In genomic region chr9:77433675-77434445, GRCh38 we compare ENCODE assay signal across 8 cellular contexts.
DNase-seq lines count a peak whose midpoint lies in the region; ATAC-seq and TF ChIP-seq lines count a peak whose summit lies in the region.

No MANE protein-coding gene starts in this region.

- H3K27ac Mint-ChIP-seq in activated naive CD8-positive, alpha-beta T cell treated with anti-CD3 and anti-CD28 coated beads for 36 hours = no peak overlapping the region

- H3K36me3 Mint-ChIP-seq in activated naive CD8-positive, alpha-beta T cell treated with anti-CD3 and anti-CD28 coated beads for 36 hours = no peaks in the 10 kb centered on the region

- 54 to 63% (median 58%) methylated on average over 21 of the region's 21 CpGs for WGBS in heart left ventricle, 4 donors
- WGBS in prostate gland = 70% methylated on average over 21 of the region's 21 CpGs

- no peak overlapping the region for H3K4me3 Mint-ChIP-seq in activated naive CD8-positive, alpha-beta T cell treated with anti-CD3 and anti-CD28 coated beads for 36 hours

- TF ChIP-seq CTCF in HL-60 (IDR thresholded peaks at IDR 0.05; ENCODE audit: insufficient read depth, low read length) (peak; percentile 98), PC-3 (conservative IDR thresholded peaks at IDR 0.05; ENCODE audit: low read depth, low read length) (peak; percentile 94), heart left ventricle (IDR thresholded peaks at IDR 0.05) (peak; percentile 84 to 98 (median 92)), prostate gland (IDR thresholded peaks at IDR 0.05) (peak; percentile 68 to 93 (median 80))

- intact Hi-C loops in PC-3 (cut with micrococcal nuclease) = loop anchor here (1.0 to 2.0 kb wide), 4 partner anchors 55 to 331 kb away; partner anchors contain the start of gene GNA14
- intact Hi-C loops in heart left ventricle (cut with DNase I) = loop anchor here in 8 of 10 donors (2.0 to 10.0 kb wide), 5 partner anchors 317 to 603 kb away; partner anchors contain the start of gene GNAQ (in 5 of the 8)
- intact Hi-C loops in prostate gland (cut with DNase I) = loop anchor here (2.0 to 10.0 kb wide), 4 partner anchors 319 to 688 kb away; no protein-coding TSS in a partner anchor

- no peaks in the 10 kb centered on the region for H3K9me2 ChIP-seq in PC-3 (replicated peaks; ENCODE audit: low read length)

- peak overlapping the region; percentile 31; the same call in 1 of the 2 replicates for H2AFZ ChIP-seq in PC-3 (ENCODE audit: low read length)

- ATAC-seq in GM19438 (IDR thresholded peaks at IDR 0.05; ENCODE audit: low read depth, unreplicated experiment) (peak; percentile 89), PC-3 (peak; percentile 98), heart left ventricle (peak; percentile 68 to 89 (median 82))

- DNase-seq in DMS 273 treated with DMSO at 0.1 percent for 48 hours (lab: John Stamatoyannopoulos, UW) = peak; percentile 3
- DNase-seq in HL-60 (ENCODE audit: low read depth in 1 of 2, low spot score in 1 of 2) = peak; percentile 44 to 61
- peak; percentile 64 for DNase-seq in PC-3
- DNase-seq in activated naive CD8-positive, alpha-beta T cell treated with anti-CD3 and anti-CD28 coated beads for 36 hours = peak; percentile 40
- peak; percentile 45 to 74 (median 52) for DNase-seq in heart left ventricle
- DNase-seq in prostate gland (ENCODE audit: low spot score) = peak; percentile 58
- no peak for DNase-seq in cerebellar nuclear complex (lab: John Stamatoyannopoulos, UW)

- POLR2A ChIA-PET in PC-3 (lab: Charles Lee; ENCODE audit: unreplicated experiment) = no interaction called here

- H4K20me1 ChIP-seq in PC-3 (ENCODE audit: low read length) = no peaks in the 10 kb centered on the region

- no TSS peak for BruUV-seq in PC-3 (replicated peaks; lab: Mats Ljungman, UMichigan)

- no peaks in the 10 kb centered on the region for H3K4me1 Mint-ChIP-seq in activated naive CD8-positive, alpha-beta T cell treated with anti-CD3 and anti-CD28 coated beads for 36 hours

- no peak overlapping the region for H3K4me3 ChIP-seq in HL-60 (replicated peaks; ENCODE audit: insufficient read depth, low read length)
- no peak overlapping the region for H3K4me3 ChIP-seq in PC-3 (ENCODE audit: low read length)
- H3K4me3 ChIP-seq in heart left ventricle = no peak overlapping the region
- no peak overlapping the region for H3K4me3 ChIP-seq in prostate gland

- H3K9me3 ChIP-seq in PC-3 (ENCODE audit: low read length) = no peaks in the 10 kb centered on the region
- H3K9me3 ChIP-seq in heart left ventricle = no peaks in the 10 kb centered on the region
- no peaks in the 10 kb centered on the region for H3K9me3 ChIP-seq in prostate gland

- no peaks in the 10 kb centered on the region for H3F3A ChIP-seq in PC-3 (ENCODE audit: low read length, unreplicated experiment)

- TF ChIP-seq POLR2A in heart left ventricle (IDR thresholded peaks at IDR 0.05) = no peak
- TF ChIP-seq POLR2A in prostate gland (IDR thresholded peaks at IDR 0.05) = no peak

- H3K4me2 ChIP-seq in PC-3 (ENCODE audit: low read length) = no peak overlapping the region

- H3K27me3 ChIP-seq in HL-60 (ENCODE audit: insufficient read depth, poor library complexity, severe bottlenecking) = no peaks in the 10 kb centered on the region
- no peaks in the 10 kb centered on the region for H3K27me3 ChIP-seq in PC-3 (ENCODE audit: low read length)
- H3K27me3 ChIP-seq in heart left ventricle = no peaks in the 10 kb centered on the region
- H3K27me3 ChIP-seq in prostate gland (replicated peaks; ENCODE audit: insufficient read depth) = no peaks in the 10 kb centered on the region

- H3K9me3 Mint-ChIP-seq in activated naive CD8-positive, alpha-beta T cell treated with anti-CD3 and anti-CD28 coated beads for 36 hours = no peaks in the 10 kb centered on the region

- no peaks in the 10 kb centered on the region for H3K79me2 ChIP-seq in PC-3 (ENCODE audit: low read length)

- no peak overlapping the region for H3K9ac ChIP-seq in PC-3 (ENCODE audit: low read length)

- peaks cover 4% of the 10 kb centered on the region for H3K27me3 Mint-ChIP-seq in activated naive CD8-positive, alpha-beta T cell treated with anti-CD3 and anti-CD28 coated beads for 36 hours

- no peaks in the 10 kb centered on the region for H3K4me1 ChIP-seq in PC-3 (ENCODE audit: insufficient read depth, low read length)
- peaks cover 0 to 5% (median 0%) of the 10 kb centered on the region in 12 donors for H3K4me1 ChIP-seq in heart left ventricle
- H3K4me1 ChIP-seq in prostate gland (replicated peaks) = no peaks in the 10 kb centered on the region

- no peak overlapping the region for H3K27ac ChIP-seq in HL-60 (replicated peaks)
- no peak overlapping the region for H3K27ac ChIP-seq in PC-3 (ENCODE audit: low read length)
- H3K27ac ChIP-seq in heart left ventricle = no peak overlapping the region
- H3K27ac ChIP-seq in prostate gland = no peak overlapping the region

- CTCF ChIA-PET in PC-3 (lab: Charles Lee) = interaction anchor here (0.5 to 1.5 kb wide), 5 partner anchors 20 to 317 kb away, joined by 3 to 11 read pairs (median 3); partner anchors contain the start of gene GNA14

- H3K36me3 ChIP-seq in PC-3 (ENCODE audit: low read depth, low read length) = no peaks in the 10 kb centered on the region
- no peaks in the 10 kb centered on the region for H3K36me3 ChIP-seq in heart left ventricle
- no peaks in the 10 kb centered on the region for H3K36me3 ChIP-seq in prostate gland

Comparison
In these comparisons a context has a peak if more than half of its experiments do, and no peak if none do; other contexts are left out.
1. DNase-seq: peak in DMS 273 treated with DMSO at 0.1 percent for 48 hours (single experiment), HL-60 (2 of 2), PC-3 (single experiment), activated naive CD8-positive, alpha-beta T cell treated with anti-CD3 and anti-CD28 coated beads for 36 hours (single experiment), heart left ventricle (5 of 5) and prostate gland (single experiment); none in cerebellar nuclear complex (0 of 2).
2. Peak in every context shown above with its lines, with median percentiles within 50 percentile points of each other: ATAC-seq and CTCF ChIP-seq.